In genomic region chr21:41075668-41076463, GRCh38 we compare ENCODE assay signal across 8 cellular contexts.
"Had no signal": no experiment of that assay in that cellular context is flagged by ENCODE, and none has a peak within 500 bp of the region (broad histone marks: within the 10 kb centered on the region; RNA-seq: fewer than 3 reads in every experiment).

No MANE protein-coding gene starts in this region.

- H3K4me3 Mint-ChIP-seq: GM23338, HFFc6, IgD-negative memory B cell had no signal

- H3K27ac ChIP-seq: HL-60 had no signal

- H3K4me3 ChIP-seq: GM23338, HAP-1 had no signal

- H3K4me1 Mint-ChIP-seq: GM23338 had no signal

- H3K4me1 ChIP-seq: HAP-1 had no signal

- H3K27ac Mint-ChIP-seq: GM23338, HFFc6, IgD-negative memory B cell had no signal

- H3K9me3 ChIP-seq: HAP-1 had no signal

- H3K36me3 Mint-ChIP-seq: IgD-negative memory B cell had no signal

- H2AFZ ChIP-seq: GM23338 had no signal

- DNase-seq: H7, HFFc6 had no signal

- ATAC-seq: GM23338, HCT116, HepG2 had no signal

- H3K36me3 ChIP-seq: HAP-1 had no signal

- H3K9me3 Mint-ChIP-seq: IgD-negative memory B cell had no signal

- H3K4me2 ChIP-seq: GM23338 had no signal
